ENCODE assay signal across 1 cellular context in genomic region chr15:90994417-90995311, GRCh38.
TF ChIP-seq lines count a peak whose summit lies in the region.

A gene with protein sequence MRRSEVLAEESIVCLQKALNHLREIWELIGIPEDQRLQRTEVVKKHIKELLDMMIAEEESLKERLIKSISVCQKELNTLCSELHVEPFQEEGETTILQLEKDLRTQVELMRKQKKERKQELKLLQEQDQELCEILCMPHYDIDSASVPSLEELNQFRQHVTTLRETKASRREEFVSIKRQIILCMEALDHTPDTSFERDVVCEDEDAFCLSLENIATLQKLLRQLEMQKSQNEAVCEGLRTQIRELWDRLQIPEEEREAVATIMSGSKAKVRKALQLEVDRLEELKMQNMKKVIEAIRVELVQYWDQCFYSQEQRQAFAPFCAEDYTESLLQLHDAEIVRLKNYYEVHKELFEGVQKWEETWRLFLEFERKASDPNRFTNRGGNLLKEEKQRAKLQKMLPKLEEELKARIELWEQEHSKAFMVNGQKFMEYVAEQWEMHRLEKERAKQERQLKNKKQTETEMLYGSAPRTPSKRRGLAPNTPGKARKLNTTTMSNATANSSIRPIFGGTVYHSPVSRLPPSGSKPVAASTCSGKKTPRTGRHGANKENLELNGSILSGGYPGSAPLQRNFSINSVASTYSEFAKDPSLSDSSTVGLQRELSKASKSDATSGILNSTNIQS (minus strand): TSS chr15:90994535. CDS start chr15:90994417, 118 bp downstream.

TF ChIP-seq in K562, 482 proteins besides CTCF, POLR2A, EP300 and RAD21 (continued from another document and continues in another):
- peak; percentile 92 for TF ChIP-seq AFF4 (CRISPR knock-in tag; IDR thresholded peaks at IDR 0.05)
- TF ChIP-seq ZNF444 (CRISPR knock-in tag; IDR thresholded peaks at IDR 0.05): no peak
- TF ChIP-seq ZNF217 (CRISPR knock-in tag; IDR thresholded peaks at IDR 0.05): no peak
- peak; percentile 95 for TF ChIP-seq ZBTB12 (CRISPR knock-in tag; IDR thresholded peaks at IDR 0.05)
- TF ChIP-seq CEBPB (tag; IDR thresholded peaks at IDR 0.05): peak; percentile 67
- TF ChIP-seq RBM34 (IDR thresholded peaks at IDR 0.05; ENCODE audit: borderline replicate concordance, insufficient read depth, low read length): no peak
- TF ChIP-seq RBFOX2 (IDR thresholded peaks at IDR 0.05; ENCODE audit: low read depth, low read length): peak; percentile 98
- no peak for TF ChIP-seq ZSCAN32 (CRISPR knock-in tag; IDR thresholded peaks at IDR 0.05)
- no peak; the same call in 1 of the 2 replicates for TF ChIP-seq ZC3H4 (CRISPR knock-in tag; IDR thresholded peaks at IDR 0.05; ENCODE audit: borderline replicate concordance)
- TF ChIP-seq ZNF589 (CRISPR knock-in tag; IDR thresholded peaks at IDR 0.05; ENCODE audit: low read depth): peak; percentile 77; the same call in 1 of the 2 replicates
- no peak for TF ChIP-seq CUX1 (CRISPR knock-in tag; IDR thresholded peaks at IDR 0.05)
- TF ChIP-seq, protein P1, sequence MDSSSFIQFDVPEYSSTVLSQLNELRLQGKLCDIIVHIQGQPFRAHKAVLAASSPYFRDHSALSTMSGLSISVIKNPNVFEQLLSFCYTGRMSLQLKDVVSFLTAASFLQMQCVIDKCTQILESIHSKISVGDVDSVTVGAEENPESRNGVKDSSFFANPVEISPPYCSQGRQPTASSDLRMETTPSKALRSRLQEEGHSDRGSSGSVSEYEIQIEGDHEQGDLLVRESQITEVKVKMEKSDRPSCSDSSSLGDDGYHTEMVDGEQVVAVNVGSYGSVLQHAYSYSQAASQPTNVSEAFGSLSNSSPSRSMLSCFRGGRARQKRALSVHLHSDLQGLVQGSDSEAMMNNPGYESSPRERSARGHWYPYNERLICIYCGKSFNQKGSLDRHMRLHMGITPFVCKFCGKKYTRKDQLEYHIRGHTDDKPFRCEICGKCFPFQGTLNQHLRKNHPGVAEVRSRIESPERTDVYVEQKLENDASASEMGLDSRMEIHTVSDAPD (CRISPR knock-in tag; IDR thresholded peaks at IDR 0.05): no peak
- TF ChIP-seq TSHZ1 (CRISPR knock-in tag; IDR thresholded peaks at IDR 0.05): no peak
- TF ChIP-seq ZNF253 (CRISPR knock-in tag; conservative IDR thresholded peaks at IDR 0.05): no peak
- no peak for TF ChIP-seq ZHX1 (conservative IDR thresholded peaks at IDR 0.05; ENCODE audit: low read length)
- TF ChIP-seq NFIX (CRISPR knock-in tag; IDR thresholded peaks at IDR 0.05; ENCODE audit: low read depth): peak; percentile 43; the same call in 1 of the 2 replicates
- TF ChIP-seq, protein P2, sequence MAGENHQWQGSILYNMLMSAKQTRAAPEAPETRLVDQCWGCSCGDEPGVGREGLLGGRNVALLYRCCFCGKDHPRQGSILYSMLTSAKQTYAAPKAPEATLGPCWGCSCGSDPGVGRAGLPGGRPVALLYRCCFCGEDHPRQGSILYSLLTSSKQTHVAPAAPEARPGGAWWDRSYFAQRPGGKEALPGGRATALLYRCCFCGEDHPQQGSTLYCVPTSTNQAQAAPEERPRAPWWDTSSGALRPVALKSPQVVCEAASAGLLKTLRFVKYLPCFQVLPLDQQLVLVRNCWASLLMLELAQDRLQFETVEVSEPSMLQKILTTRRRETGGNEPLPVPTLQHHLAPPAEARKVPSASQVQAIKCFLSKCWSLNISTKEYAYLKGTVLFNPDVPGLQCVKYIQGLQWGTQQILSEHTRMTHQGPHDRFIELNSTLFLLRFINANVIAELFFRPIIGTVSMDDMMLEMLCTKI (IDR thresholded peaks at IDR 0.05; ENCODE audit: partially characterized antibody): no peak
- peak; percentile 77 for TF ChIP-seq CHAMP1 (IDR thresholded peaks at IDR 0.05)
- TF ChIP-seq ZNF707 (CRISPR knock-in tag; conservative IDR thresholded peaks at IDR 0.05): no peak
- peak; percentile 89 for TF ChIP-seq KHSRP (IDR thresholded peaks at IDR 0.05)
- TF ChIP-seq, protein P3, sequence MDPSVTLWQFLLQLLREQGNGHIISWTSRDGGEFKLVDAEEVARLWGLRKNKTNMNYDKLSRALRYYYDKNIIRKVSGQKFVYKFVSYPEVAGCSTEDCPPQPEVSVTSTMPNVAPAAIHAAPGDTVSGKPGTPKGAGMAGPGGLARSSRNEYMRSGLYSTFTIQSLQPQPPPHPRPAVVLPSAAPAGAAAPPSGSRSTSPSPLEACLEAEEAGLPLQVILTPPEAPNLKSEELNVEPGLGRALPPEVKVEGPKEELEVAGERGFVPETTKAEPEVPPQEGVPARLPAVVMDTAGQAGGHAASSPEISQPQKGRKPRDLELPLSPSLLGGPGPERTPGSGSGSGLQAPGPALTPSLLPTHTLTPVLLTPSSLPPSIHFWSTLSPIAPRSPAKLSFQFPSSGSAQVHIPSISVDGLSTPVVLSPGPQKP (CRISPR knock-in tag; IDR thresholded peaks at IDR 0.05): no peak
- TF ChIP-seq ZBTB8A (IDR thresholded peaks at IDR 0.05; ENCODE audit: partially characterized antibody): no peak
- TF ChIP-seq KDM4B (IDR thresholded peaks at IDR 0.05; ENCODE audit: borderline replicate concordance in 2 of 2, low read depth in 1 of 2): no peak
- no peak for TF ChIP-seq MCM5 (IDR thresholded peaks at IDR 0.05; ENCODE audit: low read depth)
- no peak for TF ChIP-seq STAT5B (CRISPR knock-in tag; IDR thresholded peaks at IDR 0.05)
- no peak for TF ChIP-seq BRF1 (IDR thresholded peaks at IDR 0.05; ENCODE audit: borderline replicate concordance, extremely low read depth, insufficient read length)
- no peak for TF ChIP-seq SMARCA5 (IDR thresholded peaks at IDR 0.05)
- TF ChIP-seq ETV1 (tag; conservative IDR thresholded peaks at IDR 0.05; ENCODE audit: low read depth): no peak
